ENCODE assay signal across 1 cellular context in genomic region chr12:19189522-19189921, GRCh38.
TF ChIP-seq lines count a peak whose summit lies in the region.

No MANE protein-coding gene starts in this region.

TF ChIP-seq in IMR-90, 13 proteins besides CTCF, POLR2A, EP300 and RAD21:
- TF ChIP-seq RFX5 (IDR thresholded peaks at IDR 0.05; ENCODE audit: low read depth, low read length) (no peak), MXI1 (IDR thresholded peaks at IDR 0.05; ENCODE audit: borderline replicate concordance, low read depth, low read length) (no peak), SMC3 (IDR thresholded peaks at IDR 0.05; ENCODE audit: low read depth, low read length) (no peak), MAZ (IDR thresholded peaks at IDR 0.05; ENCODE audit: borderline replicate concordance, low read depth, low read length) (no peak), BHLHE40 (IDR thresholded peaks at IDR 0.05; ENCODE audit: low read depth, low read length) (no peak), CEBPB (IDR thresholded peaks at IDR 0.05; ENCODE audit: low read depth, low read length) (no peak), MAFK (IDR thresholded peaks at IDR 0.05; ENCODE audit: low read depth, low read length) (no peak), NFE2L2 (IDR thresholded peaks at IDR 0.05; ENCODE audit: low read depth, low read length) (no peak), FOS (IDR thresholded peaks at IDR 0.05; ENCODE audit: low read depth, low read length) (no peak), ELK1 (IDR thresholded peaks at IDR 0.05; ENCODE audit: borderline replicate concordance, low read depth, low read length) (no peak), RCOR1 (IDR thresholded peaks at IDR 0.05; ENCODE audit: insufficient replicate concordance, low read length) (no peak), CHD1 (IDR thresholded peaks at IDR 0.05; ENCODE audit: low read depth, low read length) (no peak)
- TF ChIP-seq, protein P1, sequence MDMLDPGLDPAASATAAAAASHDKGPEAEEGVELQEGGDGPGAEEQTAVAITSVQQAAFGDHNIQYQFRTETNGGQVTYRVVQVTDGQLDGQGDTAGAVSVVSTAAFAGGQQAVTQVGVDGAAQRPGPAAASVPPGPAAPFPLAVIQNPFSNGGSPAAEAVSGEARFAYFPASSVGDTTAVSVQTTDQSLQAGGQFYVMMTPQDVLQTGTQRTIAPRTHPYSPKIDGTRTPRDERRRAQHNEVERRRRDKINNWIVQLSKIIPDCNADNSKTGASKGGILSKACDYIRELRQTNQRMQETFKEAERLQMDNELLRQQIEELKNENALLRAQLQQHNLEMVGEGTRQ (IDR thresholded peaks at IDR 0.05; ENCODE audit: low read depth, low read length), result no peak
